ENCODE assay signal across 21 cellular contexts in the genomic region with DNA sequence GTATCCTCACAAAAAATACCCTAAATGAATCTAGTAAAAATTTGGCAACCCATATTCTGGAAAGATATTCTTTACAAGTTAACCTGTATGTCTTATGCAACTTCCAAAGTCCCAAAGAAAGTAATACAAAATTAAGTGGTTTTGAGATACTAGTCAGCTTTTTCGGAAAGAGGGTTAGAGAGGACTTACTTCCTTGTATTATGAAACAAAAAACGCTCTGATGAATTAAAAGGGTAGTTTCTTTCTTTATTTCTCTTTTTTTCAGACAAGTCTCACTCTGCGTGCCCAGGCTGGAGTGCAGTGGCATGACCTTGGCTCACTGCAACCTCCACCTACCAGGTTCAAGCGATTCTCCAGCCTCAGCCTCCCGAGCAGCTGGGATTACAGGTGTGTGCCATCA. TPM values are rescaled to one million over a fixed set of nuclear protein-coding genes. Genes with fewer than 3 reads are reported as not detected.
A peak's percentile ranks its signal among the peaks of the same experiment; 100 is the strongest.
DNase-seq lines count a peak whose midpoint lies in the region; ATAC-seq, FAIRE-seq and TF ChIP-seq lines count a peak whose summit lies in the region.
"Had no signal": no experiment of that assay in that cellular context is flagged by ENCODE, and none has a peak within 500 bp of the region (broad histone marks: within the 10 kb centered on the region; RNA-seq: fewer than 3 reads in every experiment).

No MANE protein-coding gene starts in this region.

- CTCF ChIA-PET in CD4-positive, alpha-beta T cell (lab: Charles Lee): interaction anchor here (1.1 to 1.5 kb wide), 5 partner anchors 13 to 97 kb away, joined by 3 to 6 read pairs (median 3); a partner anchor contains a TSS
- CTCF ChIA-PET in activated CD8-positive, alpha-beta memory T cell treated with anti-CD3 and anti-CD28 coated beads, Interleukin-2, amount 10 ng/mL, durations not matched to agents 7 days and 5 days (lab: Charles Lee): no interaction called here

- H3K27ac Mint-ChIP-seq in CD4-positive, alpha-beta T cell: peak overlapping the region; percentile 75
- H3K27ac Mint-ChIP-seq in H9 (peak overlapping the region in 2 of 3 experiments; percentile 0 to 33; a peak in 2 of 7 replicates), naive B cell (peak overlapping the region in 5 of 6 donors; percentile 39 to 82 (median 63))
- no peak overlapping the region for H3K27ac Mint-ChIP-seq in activated CD8-positive, alpha-beta memory T cell treated with anti-CD3 and anti-CD28 coated beads, Interleukin-2, amount 10 ng/mL, durations not matched to agents 7 days and 5 days
- H3K27ac Mint-ChIP-seq: activated CD4-positive, alpha-beta T cell treated with anti-CD3 and anti-CD28 coated beads for 36 hours had no signal

- H2BK120ac ChIP-seq in H9 (ENCODE audit: low read depth, low read length, poor library complexity, severe bottlenecking): no peak overlapping the region

- no peaks in the 10 kb centered on the region for H3K36me3 ChIP-seq in SU-DHL-6 (ENCODE audit: low read length)
- H3K36me3 ChIP-seq: ovary, thyroid gland had no signal

- H3K4ac ChIP-seq in H9 (ENCODE audit: low read depth, low read length): no peak overlapping the region

- no peak overlapping the region for H3K56ac ChIP-seq in H9 (ENCODE audit: insufficient read length, low read depth, low read length)

- H2BK12ac ChIP-seq in H9 (ENCODE audit: insufficient read length, low read depth, low read length): no peak overlapping the region

- H3K4me3 Mint-ChIP-seq in CD4-positive, alpha-beta T cell: peak overlapping the region; percentile 35
- H3K4me3 Mint-ChIP-seq in H9: no peak overlapping the region
- peak overlapping the region in 7 of 8 donors; percentile 1 to 82 (median 60) for H3K4me3 Mint-ChIP-seq in naive B cell
- H3K4me3 Mint-ChIP-seq in activated CD8-positive, alpha-beta memory T cell treated with anti-CD3 and anti-CD28 coated beads, Interleukin-2, amount 10 ng/mL, durations not matched to agents 7 days and 5 days: no peak overlapping the region
- H3K4me3 Mint-ChIP-seq: activated CD4-positive, alpha-beta T cell treated with anti-CD3 and anti-CD28 coated beads for 36 hours had no signal

- no peak overlapping the region for H4K8ac ChIP-seq in H9 (replicated peaks; ENCODE audit: insufficient read length, low read depth, low read length)

- no peak for TF ChIP-seq POLR2A in GM12891 (IDR thresholded peaks at IDR 0.05; ENCODE audit: low read depth, low read length)

- peaks cover 38% of the 10 kb centered on the region; the same call in 1 of the 2 replicates for H3F3A ChIP-seq in SU-DHL-6 (ENCODE audit: insufficient read depth)

- H2AFZ ChIP-seq in H9 (ENCODE audit: low read length): no peak overlapping the region
- H2AFZ ChIP-seq in SU-DHL-6 (ENCODE audit: low read depth, low read length, severe bottlenecking): no peak overlapping the region

- H4K20me1 ChIP-seq in H9 (ENCODE audit: control insufficient read depth, insufficient read depth, insufficient read length): no peaks in the 10 kb centered on the region
- H4K20me1 ChIP-seq in SU-DHL-6 (ENCODE audit: low read depth, low read length): peaks cover 47% of the 10 kb centered on the region

- H3K4me1 ChIP-seq in H9 (ENCODE audit: insufficient read depth, low read length): peaks cover 2% of the 10 kb centered on the region; the same call in 1 of the 2 replicates

- H3T11ph ChIP-seq in H9 (ENCODE audit: low read length): no peak overlapping the region

- no peak for TF ChIP-seq CTCF in CD4-positive, alpha-beta T cell (IDR thresholded peaks at IDR 0.05)
- TF ChIP-seq CTCF in H9 (conservative IDR thresholded peaks at IDR 0.05): no peak
- no peak for TF ChIP-seq CTCF in SU-DHL-6 (IDR thresholded peaks at IDR 0.05; ENCODE audit: insufficient read depth, low read length, poor library complexity, severe bottlenecking)

- no peaks in the 10 kb centered on the region for H3K9me2 ChIP-seq in SU-DHL-6 (replicated peaks; ENCODE audit: insufficient read depth, low read length)

- WGBS in H9 (ENCODE audit: extremely low coverage, insufficient read length, low lambda C conversion rate): no CpG with 5 or more reads among the region's 5 CpGs

- no peaks in the 10 kb centered on the region for H3K27me3 ChIP-seq in CD4-positive, alpha-beta T cell (ENCODE audit: control insufficient read depth, insufficient read depth, low read length)
- H3K27me3 ChIP-seq in H9 (ENCODE audit: insufficient read depth, low read length): no peaks in the 10 kb centered on the region
- H3K27me3 ChIP-seq in SU-DHL-6 (ENCODE audit: low read length): no peaks in the 10 kb centered on the region
- H3K27me3 ChIP-seq: ovary, thyroid gland had no signal

- peaks cover 57% of the 10 kb centered on the region; the same call in 1 of the 2 replicates for H3K79me2 ChIP-seq in H9 (ENCODE audit: insufficient read depth, low read length)
- H3K79me2 ChIP-seq in SU-DHL-6 (ENCODE audit: insufficient read depth, low read length): peaks cover 95% of the 10 kb centered on the region

- intact Hi-C loops in CD4-positive, alpha-beta T cell (cut with DNase I, micrococcal nuclease): loop anchor here in 1 of 2 experiments (5.0 kb wide), 1 partner anchor 36 kb away; no protein-coding TSS in a partner anchor

- H3K9me3 ChIP-seq in CD4-positive, alpha-beta T cell (ENCODE audit: control insufficient read depth, low read length): no peaks in the 10 kb centered on the region
- H3K9me3 ChIP-seq in H9 (ENCODE audit: control insufficient read depth, low read depth, low read length) (no peaks in the 10 kb centered on the region), SU-DHL-6 (ENCODE audit: insufficient read depth, low read length) (no peaks in the 10 kb centered on the region)
- H3K9me3 ChIP-seq: ovary, thyroid gland had no signal

- no peaks in the 10 kb centered on the region for H3K23me2 ChIP-seq in H9 (ENCODE audit: insufficient read length, low read depth, low read length, poor library complexity, severe bottlenecking)

- peaks cover 6% of the 10 kb centered on the region for H3K36me3 Mint-ChIP-seq in CD4-positive, alpha-beta T cell (ENCODE audit: low read depth)
- H3K36me3 Mint-ChIP-seq in H9 (ENCODE audit: insufficient read depth in 1 of 3, low read depth in 3 of 3) (peaks cover 0 to 8% (median 0%) of the 10 kb centered on the region in 3 experiments; a peak in 2 of 7 replicates), naive B cell (no peaks in the 10 kb centered on the region)
- H3K36me3 Mint-ChIP-seq in activated CD8-positive, alpha-beta memory T cell treated with anti-CD3 and anti-CD28 coated beads, Interleukin-2, amount 10 ng/mL, durations not matched to agents 7 days and 5 days: peaks cover 13% of the 10 kb centered on the region

- FAIRE-seq in GM12891 (lab: Jason Lieb, UNC): no peak
- FAIRE-seq: endometrium, K562 had no signal

- no peak overlapping the region for H3K4me2 ChIP-seq in H9 (ENCODE audit: insufficient read depth, insufficient read length, low read length)
- peak overlapping the region; percentile 41 for H3K4me2 ChIP-seq in SU-DHL-6 (ENCODE audit: low read depth, low read length, poor library complexity, severe bottlenecking)

- H2BK15ac ChIP-seq in H9 (ENCODE audit: low read depth, low read length): no peak overlapping the region

- no peak overlapping the region for H3K23ac ChIP-seq in H9 (ENCODE audit: insufficient read length, low read depth, low read length)

- H3K9me3 Mint-ChIP-seq in CD4-positive, alpha-beta T cell: no peaks in the 10 kb centered on the region
- H3K9me3 Mint-ChIP-seq in H9: no peaks in the 10 kb centered on the region
- no peaks in the 10 kb centered on the region for H3K9me3 Mint-ChIP-seq in naive B cell
- no peaks in the 10 kb centered on the region for H3K9me3 Mint-ChIP-seq in activated CD8-positive, alpha-beta memory T cell treated with anti-CD3 and anti-CD28 coated beads, Interleukin-2, amount 10 ng/mL, durations not matched to agents 7 days and 5 days (ENCODE audit: low read depth)

- no peak overlapping the region for H3K18ac ChIP-seq in H9 (ENCODE audit: insufficient read length, low read depth, low read length)

- POLR2A ChIA-PET in CD4-positive, alpha-beta T cell (lab: Charles Lee): interaction anchor here (0.7 to 1.2 kb wide), 2 partner anchors 10 to 51 kb away, joined by 3 read pairs; a partner anchor contains a TSS

- no peak for ATAC-seq in CD4-positive, alpha-beta T cell (ENCODE audit: poor library complexity)
- peak; percentile 24 to 56 for ATAC-seq in naive B cell (ENCODE audit: low read depth in 2 of 2)
- ATAC-seq in activated CD8-positive, alpha-beta memory T cell treated with anti-CD3 and anti-CD28 coated beads, Interleukin-2, amount 10 ng/mL, durations not matched to agents 7 days and 5 days: no peak
- ATAC-seq: activated CD4-positive, alpha-beta T cell treated with anti-CD3 and anti-CD28 coated beads for 36 hours; K562 had no signal

- H2AK5ac ChIP-seq in H9 (ENCODE audit: insufficient read length, low read length): no peak overlapping the region

- H3K4me3 ChIP-seq in SU-DHL-6 (ENCODE audit: insufficient read depth, low read length, poor library complexity, severe bottlenecking): no peak overlapping the region
- H3K4me3 ChIP-seq: K562, ovary, thyroid gland had no signal

- no peak overlapping the region for H4K5ac ChIP-seq in H9 (ENCODE audit: insufficient read length, low read depth, low read length)

- H3K27ac ChIP-seq in CD4-positive, alpha-beta T cell (ENCODE audit: low read depth, low read length): no peak overlapping the region
- H3K27ac ChIP-seq in H9 (ENCODE audit: insufficient read length, low read depth, low read length) (no peak overlapping the region), SU-DHL-6 (ENCODE audit: low read depth, low read length) (peak overlapping the region; percentile 48; the same call in 1 of the 2 replicates)
- H3K27ac ChIP-seq: ovary, thyroid gland had no signal

- H2BK5ac ChIP-seq in H9 (ENCODE audit: insufficient read length, low read length): no peak overlapping the region

- no peak overlapping the region for H3K14ac ChIP-seq in H9 (ENCODE audit: insufficient read depth, low read length)

- no peak overlapping the region for H2BK20ac ChIP-seq in H9 (ENCODE audit: low read depth, low read length, poor library complexity, severe bottlenecking)

- DNase-seq in CD4-positive, alpha-beta T cell: no peak
- DNase-seq in H9 (no peak), naive B cell (no peak), DMS153 (lab: John Stamatoyannopoulos, UW) (no peak), GM12891 (ENCODE audit: insufficient read length, low spot score) (no peak), pons (ENCODE audit: low spot score) (no peak)
- DNase-seq in activated CD8-positive, alpha-beta memory T cell treated with anti-CD3 and anti-CD28 coated beads, Interleukin-2, amount 10 ng/mL, durations not matched to agents 7 days and 5 days: no peak
- DNase-seq: activated CD4-positive, alpha-beta T cell treated with anti-CD3 and anti-CD28 coated beads for 36 hours; amniotic stem cell; DMS79; hippocampal formation; NCI-H1417 treated with DMSO at 0.1 percent for 48 hours; NK-92 treated with Interleukin-12 subunit alpha and Interleukin-12 subunit beta, amount 100 ng/mL, for 24 hours; ovary; SHP77 treated with DMSO at 0.1 percent for 48 hours; stimulated activated CD4-positive, alpha-beta T cell treated with anti-CD3 and anti-CD28 coated beads, Interleukin-4, amount 100 ng/mL, for 1 hour; T1000 had no signal

- no peak overlapping the region for H4K91ac ChIP-seq in H9 (ENCODE audit: insufficient read length, low read depth, low read length)

- peaks cover 94% of the 10 kb centered on the region for H3K4me1 Mint-ChIP-seq in CD4-positive, alpha-beta T cell (ENCODE audit: low read depth)
- H3K4me1 Mint-ChIP-seq in H9 (peaks cover 63 to 64% of the 10 kb centered on the region in 2 experiments), naive B cell (peaks cover 78 to 98% (median 86%) of the 10 kb centered on the region in 3 donors)
- peaks cover 79% of the 10 kb centered on the region for H3K4me1 Mint-ChIP-seq in activated CD8-positive, alpha-beta memory T cell treated with anti-CD3 and anti-CD28 coated beads, Interleukin-2, amount 10 ng/mL, durations not matched to agents 7 days and 5 days

- H3K79me1 ChIP-seq in H9 (ENCODE audit: insufficient read depth, low read depth, low read length, poor library complexity, severe bottlenecking): peaks cover 3% of the 10 kb centered on the region

- H3K9ac ChIP-seq in H9 (ENCODE audit: extremely low read depth, insufficient read length, low read length) (no peak overlapping the region), SU-DHL-6 (ENCODE audit: low read length) (no peak overlapping the region)

- no peaks in the 10 kb centered on the region for H3K27me3 Mint-ChIP-seq in CD4-positive, alpha-beta T cell
- no peaks in the 10 kb centered on the region for H3K27me3 Mint-ChIP-seq in H9 (ENCODE audit: low read depth)
- no peaks in the 10 kb centered on the region for H3K27me3 Mint-ChIP-seq in naive B cell
- H3K27me3 Mint-ChIP-seq in activated CD8-positive, alpha-beta memory T cell treated with anti-CD3 and anti-CD28 coated beads, Interleukin-2, amount 10 ng/mL, durations not matched to agents 7 days and 5 days: no peaks in the 10 kb centered on the region
- H3K27me3 Mint-ChIP-seq: activated CD4-positive, alpha-beta T cell treated with anti-CD3 and anti-CD28 coated beads for 36 hours had no signal

RNA-seq across cellular contexts. Expression of a gene that starts 51.6 kb away (rescaled TPM):
- 100 to 1,000 TPM; 122 to 125 TPM for total RNA-seq in CD4-positive, alpha-beta T cell
- 110 and 114 TPM in 2 replicates for total RNA-seq in H9 (2021)
- polyA plus RNA-seq in naive B cell (ENCODE audit: low read depth in 6 of 6): 10 to 100 TPM in 5 of 6 donors, 1 to 10 TPM in 1; 5.8 to 27.5 (median 16.5) TPM
- total RNA-seq in activated CD8-positive, alpha-beta memory T cell treated with anti-CD3 and anti-CD28 coated beads, Interleukin-2, amount 10 ng/mL, durations not matched to agents 7 days and 5 days: 100 to 1,000 TPM in 1 of 2 experiments, 10 to 100 TPM in 1; 85.7 to 132 TPM
- polyA plus RNA-seq in GM12891 (2012; ENCODE audit: low read depth, missing spikeins): 16.8 TPM

Comparison
In these comparisons a context has a peak if more than half of its experiments do, and no peak if none do; other contexts are left out.
1. ATAC-seq: peak in naive B cell (2 of 2); none in CD4-positive, alpha-beta T cell (single experiment) and activated CD8-positive, alpha-beta memory T cell treated with anti-CD3 and anti-CD28 coated beads, Interleukin-2, amount 10 ng/mL, durations not matched to agents 7 days and 5 days (single experiment).
2. H3K4me3 Mint-ChIP-seq: peak in CD4-positive, alpha-beta T cell (single experiment) and naive B cell (7 of 8); none in H9 (0 of 2) and activated CD8-positive, alpha-beta memory T cell treated with anti-CD3 and anti-CD28 coated beads, Interleukin-2, amount 10 ng/mL, durations not matched to agents 7 days and 5 days (single experiment).